ENCODE assay signal across 17 cellular contexts in genomic region chr5:43619911-43620310, GRCh38.
"Had no signal": no experiment of that assay in that cellular context is flagged by ENCODE, and none has a peak within 500 bp of the region (broad histone marks: within the 10 kb centered on the region; RNA-seq: fewer than 3 reads in every experiment).

No MANE protein-coding gene starts in this region.

- H3K27ac ChIP-seq: tibial artery had no signal

- H3K9me3 ChIP-seq: tibial artery had no signal

- H3K27me3 ChIP-seq: tibial artery had no signal

- DNase-seq: activated CD4-positive, alpha-beta T cell treated with anti-CD3 and anti-CD28 coated beads for 1 hour; activated CD4-positive, alpha-beta T cell treated with anti-CD3 and anti-CD28 coated beads, Interleukin-2, amount 50 U/mL, for 1 hour; activated naive CD8-positive, alpha-beta T cell treated with anti-CD3 and anti-CD28 coated beads for 36 hours; activated T-cell treated with anti-CD3 and anti-CD28 coated beads, Interleukin-2, amount 50 U/mL, for 24 hours; amniotic stem cell; cerebellar nuclear complex; cortex of kidney; erythroblast; foreskin melanocyte; hippocampal formation; kidney glomerular epithelial cell; midbrain; stimulated activated CD4-positive, alpha-beta T cell treated with anti-CD3 and anti-CD28 coated beads, Interleukin-1b, Interleukin-23, amount 100 ng/mL, for 48 hours; tibial artery had no signal

- ATAC-seq: activated T-helper 17 cell treated with anti-CD3 and anti-CD28 coated beads, Interleukin-2, amount 50 U/mL, for 72 hours; natural killer cell treated with Interleukin-12 subunit alpha and Interleukin-12 subunit beta and Interleukin-15 and Interleukin-18, amount 100 ng/mL, for 72 hours; SK-N-SH treated with all-trans-retinoic acid at 6 μM for 48 hours had no signal

- H3K4me3 ChIP-seq: tibial artery had no signal
